In genomic region chr5:14297697-14298096, GRCh38 we compare ENCODE assay signal across 1 cellular context.
TF ChIP-seq lines count a peak whose summit lies in the region.

No MANE protein-coding gene starts in this region.

TF ChIP-seq in GM23338, 12 proteins besides CTCF, POLR2A, EP300 and RAD21 (continued from another document):
- no peak for TF ChIP-seq ZNF462 (CRISPR knock-in tag; IDR thresholded peaks at IDR 0.05)
- no peak for TF ChIP-seq CREB1 (CRISPR knock-in tag; IDR thresholded peaks at IDR 0.05; ENCODE audit: low read depth)
- no peak for TF ChIP-seq ZNF331 (CRISPR knock-in tag; IDR thresholded peaks at IDR 0.05; ENCODE audit: low read depth)
- TF ChIP-seq JUNB (IDR thresholded peaks at IDR 0.05; ENCODE audit: unreplicated experiment), result no peak
